In genomic region chr5:180006116-180006515, GRCh38 we compare ENCODE assay signal across 16 cellular contexts.
DNase-seq lines count a peak whose midpoint lies in the region; ATAC-seq and TF ChIP-seq lines count a peak whose summit lies in the region.
"Had no signal": no experiment of that assay in that cellular context is flagged by ENCODE, and none has a peak within 500 bp of the region (broad histone marks: within the 10 kb centered on the region; RNA-seq: fewer than 3 reads in every experiment).

No MANE protein-coding gene starts in this region.

- peak overlapping the region; percentile 33 to 93 (median 88); a peak in 19 of 22 replicates for H3K4me2 ChIP-seq in BLaER1 treated with 17β-estradiol and CSF1 and Interleukin-3, amounts not matched to agents 10 nM and 100 nM

- H3K27me3 ChIP-seq in BLaER1 treated with 17β-estradiol and CSF1 and Interleukin-3, amounts not matched to agents 10 nM and 100 nM, result no peaks in the 10 kb centered on the region
- H3K27me3 ChIP-seq: BE2C had no signal

- H3K36me3 ChIP-seq in BLaER1 treated with 17β-estradiol and CSF1 and Interleukin-3, amounts not matched to agents 10 nM and 100 nM, result peaks cover 42 to 83% (median 65%) of the 10 kb centered on the region in 11 experiments
- H3K36me3 ChIP-seq: BE2C had no signal

- no peak overlapping the region; a peak in 1 of 20 replicates for H3K4me3 ChIP-seq in BLaER1 treated with 17β-estradiol and CSF1 and Interleukin-3, amounts not matched to agents 10 nM and 100 nM
- H3K4me3 ChIP-seq in choroid plexus epithelial cell (ENCODE audit: low read depth, low read length), result no peak overlapping the region

- peaks cover 64 to 72% (median 68%) of the 10 kb centered on the region in 10 experiments for H3K4me1 ChIP-seq in BLaER1 treated with 17β-estradiol and CSF1 and Interleukin-3, amounts not matched to agents 10 nM and 100 nM
- H3K4me1 ChIP-seq: BE2C had no signal

- no peak for ATAC-seq in GM18868 (IDR thresholded peaks at IDR 0.05; ENCODE audit: unreplicated experiment)
- ATAC-seq in HG03097 (IDR thresholded peaks at IDR 0.05; ENCODE audit: low FRiP score, unreplicated experiment), result no peak
- ATAC-seq: SK-N-SH treated with all-trans-retinoic acid at 6 μM for 48 hours had no signal

- no peaks in the 10 kb centered on the region for H3K27me3 Mint-ChIP-seq in mesothelial cell of epicardium (ENCODE audit: low read depth)
- H3K27me3 Mint-ChIP-seq: CD8-positive, alpha-beta memory T cell had no signal

- peak overlapping the region in 2 of 11 experiments; percentile 12 to 67; a peak in 4 of 22 replicates for H3K9ac ChIP-seq in BLaER1 treated with 17β-estradiol and CSF1 and Interleukin-3, amounts not matched to agents 10 nM and 100 nM

- peaks cover 41% of the 10 kb centered on the region for H3K4me1 Mint-ChIP-seq in mesothelial cell of epicardium

- H3K9me3 Mint-ChIP-seq in mesothelial cell of epicardium, result no peaks in the 10 kb centered on the region
- H3K9me3 Mint-ChIP-seq: CD8-positive, alpha-beta memory T cell had no signal

- no peak overlapping the region for H3K4me3 Mint-ChIP-seq in mesothelial cell of epicardium

- H3K36me3 Mint-ChIP-seq in mesothelial cell of epicardium, result peaks cover 17% of the 10 kb centered on the region

- H3K9me3 ChIP-seq in BLaER1 treated with 17β-estradiol and CSF1 and Interleukin-3, amounts not matched to agents 10 nM and 100 nM (replicated peaks in 1 of 11), result peaks cover 0 to 26% (median 20%) of the 10 kb centered on the region in 11 experiments; a peak in 18 of 22 replicates
- H3K9me3 ChIP-seq: BE2C had no signal

- peaks cover 0 to 100% (median 97%) of the 10 kb centered on the region in 11 experiments; a peak in 20 of 22 replicates for H4K20me1 ChIP-seq in BLaER1 treated with 17β-estradiol and CSF1 and Interleukin-3, amounts not matched to agents 10 nM and 100 nM

- H3K27ac Mint-ChIP-seq in mesothelial cell of epicardium, result peak overlapping the region; percentile 55

- TF ChIP-seq CTCF in choroid plexus epithelial cell (conservative IDR thresholded peaks at IDR 0.05; ENCODE audit: low read depth, low read length) (no peak), mesothelial cell of epicardium (IDR thresholded peaks at IDR 0.05; ENCODE audit: unreplicated experiment) (no peak)

- H3K27ac ChIP-seq in BLaER1 treated with 17β-estradiol and CSF1 and Interleukin-3, amounts not matched to agents 10 nM and 100 nM, result peak overlapping the region in 9 of 11 experiments; percentile 53 to 84 (median 80); a peak in 13 of 22 replicates

- DNase-seq in OCI-M1 (lab: John Stamatoyannopoulos, UW) (peak; percentile 43), choroid plexus epithelial cell (ENCODE audit: low read depth) (peak; percentile 46), mesothelial cell of epicardium (ENCODE audit: low spot score in 2 of 2, unreplicated experiment in 2 of 2) (no peak), C1 segment of cervical spinal cord (lab: John Stamatoyannopoulos, UW) (no peak), NCI-H526 (lab: John Stamatoyannopoulos, UW) (no peak)
- DNase-seq: BE2C; CD8-positive, alpha-beta memory T cell; NCI-H1105 treated with DMSO at 0.1 percent for 48 hours; NCI-H1694; NCI-H2081 treated with DMSO at 0.1 percent for 48 hours; NCI-H748 treated with DMSO at 0.1 percent for 48 hours; SHP77 treated with DMSO at 0.1 percent for 48 hours had no signal

Comparison
In these comparisons a context has a peak if more than half of its experiments do, and no peak if none do; other contexts are left out.
1. DNase-seq: peak in OCI-M1 (single experiment) and choroid plexus epithelial cell (single experiment); none in mesothelial cell of epicardium (0 of 2), C1 segment of cervical spinal cord (0 of 14) and NCI-H526 (0 of 2).